ENCODE assay signal across 30 cellular contexts in genomic region chr11:114213622-114214021, GRCh38.
"Had no signal": no experiment of that assay in that cellular context is flagged by ENCODE, and none has a peak within 500 bp of the region (broad histone marks: within the 10 kb centered on the region; RNA-seq: fewer than 3 reads in every experiment).

No MANE protein-coding gene starts in this region.

- H3K4me2 ChIP-seq: KMS-11 had no signal

- FAIRE-seq: TTC549 had no signal

- H3K4me3 Mint-ChIP-seq: activated CD4-positive, alpha-beta T cell treated with anti-CD3 and anti-CD28 coated beads, Interleukin-2, amount 10 ng/mL, durations not matched to agents 24 days and 14 days; activated CD8-positive, alpha-beta T cell treated with anti-CD3 and anti-CD28 coated beads, Interleukin-2, amount 10 ng/mL, durations not matched to agents 7 days and 5 days; activated naive CD4-positive, alpha-beta T cell treated with anti-CD3 and anti-CD28 coated beads, Interleukin-2, amount 50 U/mL, for 24 hours; activated naive CD8-positive, alpha-beta T cell treated with anti-CD3 and anti-CD28 coated beads, Interleukin-2, amount 10 ng/mL, durations not matched to agents 7 days and 5 days; activated T-cell treated with anti-CD3 and anti-CD28 coated beads, Interleukin-2, amount 50 U/mL, for 24 hours; T-helper 2 cell treated with Interferon-gamma antibody and Interleukin-4, amounts not matched to agents 5 μg/mL and 100 μg/mL, for 36 hours had no signal

- H3K36me3 ChIP-seq: cardiac muscle cell, SJCRH30 had no signal

- H3K9me3 Mint-ChIP-seq: activated CD4-positive, alpha-beta T cell treated with anti-CD3 and anti-CD28 coated beads, Interleukin-2, amount 10 ng/mL, durations not matched to agents 24 days and 14 days; activated naive CD4-positive, alpha-beta T cell treated with anti-CD3 and anti-CD28 coated beads, Interleukin-2, amount 50 U/mL, for 24 hours; activated naive CD8-positive, alpha-beta T cell treated with anti-CD3 and anti-CD28 coated beads, Interleukin-2, amount 10 ng/mL, durations not matched to agents 7 days and 5 days; activated T-cell treated with anti-CD3 and anti-CD28 coated beads, Interleukin-2, amount 50 U/mL, for 24 hours; activated T-helper 2 cell treated with anti-CD3 and anti-CD28 coated beads, Interferon-gamma antibody, Interleukin-2, Interleukin-4, amounts not matched to agents 10 μg/mL and 5 μg/mL and 100 μg/mL, durations not matched to agents 14 hours and 24 hours and 36 hours; T-helper 2 cell treated with Interferon-gamma antibody and Interleukin-4, amounts not matched to agents 5 μg/mL and 100 μg/mL, for 36 hours had no signal

- H3K9ac ChIP-seq: KMS-11 had no signal

- H3K9me3 ChIP-seq: ascending aorta, SJCRH30 had no signal

- H3K27me3 ChIP-seq: ascending aorta, cardiac muscle cell, SJCRH30 had no signal

- H3K4me3 ChIP-seq: ascending aorta, cardiac muscle cell, SJCRH30, SK-N-MC had no signal

- DNase-seq: activated CD4-positive, alpha-beta T cell treated with anti-CD3 and anti-CD28 coated beads, Interleukin-2, amount 10 ng/mL, durations not matched to agents 24 days and 14 days; activated CD4-positive, alpha-beta T cell treated with anti-CD3 and anti-CD28 coated beads, Interleukin-2, amount 50 U/mL, for 48 hours; activated CD8-positive, alpha-beta T cell treated with anti-CD3 and anti-CD28 coated beads, Interleukin-2, amount 10 ng/mL, durations not matched to agents 7 days and 5 days; activated gamma-delta T cell; activated naive CD4-positive, alpha-beta T cell treated with Interleukin-2 at 50 U/mL for 16 hours; activated naive CD8-positive, alpha-beta T cell treated with anti-CD3 and anti-CD28 coated beads, Interleukin-2, amount 10 ng/mL, durations not matched to agents 7 days and 5 days; activated T-cell treated with anti-CD3 and anti-CD28 coated beads, Interleukin-2, amount 50 U/mL, for 24 hours; amygdala; MM.1S; MV-4-11; NCI-H1092; NCI-H1436 treated with DMSO at 0.1 percent for 48 hours; NCI-H187; NCI-H2029 treated with DMSO at 0.1 percent for 48 hours; NCI-H2107; NCI-H2171; NCI-H510A; NCI-H526; NCI-H748 treated with DMSO at 0.1 percent for 48 hours; SHP77; SJCRH30 had no signal

- H3K27ac ChIP-seq: cardiac muscle cell, KMS-11, SJCRH30, SK-N-MC had no signal

- ATAC-seq: activated CD8-positive, alpha-beta T cell treated with anti-CD3 and anti-CD28 coated beads, Interleukin-2, amount 10 ng/mL, durations not matched to agents 7 days and 5 days; Panc1 had no signal

- H3K27me3 Mint-ChIP-seq: activated naive CD4-positive, alpha-beta T cell treated with anti-CD3 and anti-CD28 coated beads, Interleukin-2, amount 50 U/mL, for 24 hours; activated naive CD8-positive, alpha-beta T cell treated with anti-CD3 and anti-CD28 coated beads, Interleukin-2, amount 10 ng/mL, durations not matched to agents 7 days and 5 days; activated T-cell treated with anti-CD3 and anti-CD28 coated beads, Interleukin-2, amount 50 U/mL, for 24 hours had no signal

- H3K27ac Mint-ChIP-seq: activated CD4-positive, alpha-beta T cell treated with anti-CD3 and anti-CD28 coated beads, Interleukin-2, amount 10 ng/mL, durations not matched to agents 24 days and 14 days; activated CD8-positive, alpha-beta T cell treated with anti-CD3 and anti-CD28 coated beads, Interleukin-2, amount 10 ng/mL, durations not matched to agents 7 days and 5 days; activated naive CD4-positive, alpha-beta T cell treated with anti-CD3 and anti-CD28 coated beads, Interleukin-2, amount 50 U/mL, for 24 hours; activated naive CD8-positive, alpha-beta T cell treated with anti-CD3 and anti-CD28 coated beads, Interleukin-2, amount 10 ng/mL, durations not matched to agents 7 days and 5 days; activated T-cell treated with anti-CD3 and anti-CD28 coated beads, Interleukin-2, amount 50 U/mL, for 24 hours; activated T-helper 2 cell treated with anti-CD3 and anti-CD28 coated beads, Interferon-gamma antibody, Interleukin-2, Interleukin-4, amounts not matched to agents 10 μg/mL and 5 μg/mL and 100 μg/mL, durations not matched to agents 14 hours and 24 hours and 36 hours; T-helper 2 cell treated with Interferon-gamma antibody and Interleukin-4, amounts not matched to agents 5 μg/mL and 100 μg/mL, for 36 hours had no signal

- H3K36me3 Mint-ChIP-seq: activated naive CD4-positive, alpha-beta T cell treated with anti-CD3 and anti-CD28 coated beads, Interleukin-2, amount 50 U/mL, for 24 hours had no signal

- H3K4me1 ChIP-seq: SJCRH30 had no signal
